2 cellular contexts compared by ENCODE assay signal in the genomic region with DNA sequence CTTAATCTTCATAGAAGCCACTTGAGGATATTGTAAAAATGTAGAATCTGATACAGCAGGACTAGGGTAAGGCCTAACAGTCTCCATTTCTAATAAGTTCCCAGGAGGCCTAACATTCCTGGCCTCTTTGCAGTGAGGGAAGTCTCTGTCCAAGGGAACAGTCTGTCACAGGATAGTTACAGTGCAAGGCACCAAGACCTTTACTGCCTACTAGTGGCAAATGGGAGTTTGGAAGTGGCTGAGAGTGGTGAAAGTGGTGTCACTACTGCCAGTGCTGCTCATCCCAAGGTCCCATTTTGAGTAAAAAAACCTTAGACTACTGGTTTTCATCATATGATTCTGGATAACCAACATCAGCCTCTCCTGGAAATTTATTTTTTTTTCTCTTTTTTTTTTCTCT.
TF ChIP-seq lines count a peak whose summit lies in the region.

No MANE protein-coding gene starts in this region.

TF ChIP-seq in SK-N-SH, 30 proteins besides CTCF, POLR2A, EP300 and RAD21 (continued from another document):
- TF ChIP-seq MXI1 (IDR thresholded peaks at IDR 0.05; ENCODE audit: low read depth, low read length), result no peak
- TF ChIP-seq NRF1 (IDR thresholded peaks at IDR 0.05; ENCODE audit: low read depth, low read length), result no peak
- no peak for TF ChIP-seq RCOR1 (IDR thresholded peaks at IDR 0.05; ENCODE audit: low read length)
- no peak for TF ChIP-seq TAF1 (IDR thresholded peaks at IDR 0.05; ENCODE audit: borderline replicate concordance, low read depth, low read length)
- TF ChIP-seq RXRA (IDR thresholded peaks at IDR 0.05; ENCODE audit: borderline replicate concordance, low read depth), result no peak
- no peak for TF ChIP-seq YY1 (IDR thresholded peaks at IDR 0.05; ENCODE audit: low read depth)
- no peak for TF ChIP-seq TEAD4 (IDR thresholded peaks at IDR 0.05; ENCODE audit: borderline replicate concordance, insufficient read depth)
- TF ChIP-seq CHD2 (IDR thresholded peaks at IDR 0.05; ENCODE audit: low read length, partially characterized antibody), result no peak

TF ChIP-seq in SK-N-SH treated with all-trans-retinoic acid at 6 μM for 48 hours, 23 proteins besides CTCF, POLR2A, EP300 and RAD21 (continued from another document):
- TF ChIP-seq, protein P1, sequence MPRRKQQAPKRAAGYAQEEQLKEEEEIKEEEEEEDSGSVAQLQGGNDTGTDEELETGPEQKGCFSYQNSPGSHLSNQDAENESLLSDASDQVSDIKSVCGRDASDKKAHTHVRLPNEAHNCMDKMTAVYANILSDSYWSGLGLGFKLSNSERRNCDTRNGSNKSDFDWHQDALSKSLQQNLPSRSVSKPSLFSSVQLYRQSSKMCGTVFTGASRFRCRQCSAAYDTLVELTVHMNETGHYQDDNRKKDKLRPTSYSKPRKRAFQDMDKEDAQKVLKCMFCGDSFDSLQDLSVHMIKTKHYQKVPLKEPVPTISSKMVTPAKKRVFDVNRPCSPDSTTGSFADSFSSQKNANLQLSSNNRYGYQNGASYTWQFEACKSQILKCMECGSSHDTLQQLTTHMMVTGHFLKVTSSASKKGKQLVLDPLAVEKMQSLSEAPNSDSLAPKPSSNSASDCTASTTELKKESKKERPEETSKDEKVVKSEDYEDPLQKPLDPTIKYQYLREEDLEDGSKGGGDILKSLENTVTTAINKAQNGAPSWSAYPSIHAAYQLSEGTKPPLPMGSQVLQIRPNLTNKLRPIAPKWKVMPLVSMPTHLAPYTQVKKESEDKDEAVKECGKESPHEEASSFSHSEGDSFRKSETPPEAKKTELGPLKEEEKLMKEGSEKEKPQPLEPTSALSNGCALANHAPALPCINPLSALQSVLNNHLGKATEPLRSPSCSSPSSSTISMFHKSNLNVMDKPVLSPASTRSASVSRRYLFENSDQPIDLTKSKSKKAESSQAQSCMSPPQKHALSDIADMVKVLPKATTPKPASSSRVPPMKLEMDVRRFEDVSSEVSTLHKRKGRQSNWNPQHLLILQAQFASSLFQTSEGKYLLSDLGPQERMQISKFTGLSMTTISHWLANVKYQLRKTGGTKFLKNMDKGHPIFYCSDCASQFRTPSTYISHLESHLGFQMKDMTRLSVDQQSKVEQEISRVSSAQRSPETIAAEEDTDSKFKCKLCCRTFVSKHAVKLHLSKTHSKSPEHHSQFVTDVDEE (CRISPR knock-in tag; IDR thresholded peaks at IDR 0.05), result no peak
- TF ChIP-seq ZNF8 (CRISPR knock-in tag; IDR thresholded peaks at IDR 0.05) (no peak), CSDC2 (CRISPR knock-in tag; IDR thresholded peaks at IDR 0.05) (no peak), ISL1 (CRISPR knock-in tag; IDR thresholded peaks at IDR 0.05) (no peak), ZFP3 (CRISPR knock-in tag; IDR thresholded peaks at IDR 0.05) (no peak)
- TF ChIP-seq, protein P2, sequence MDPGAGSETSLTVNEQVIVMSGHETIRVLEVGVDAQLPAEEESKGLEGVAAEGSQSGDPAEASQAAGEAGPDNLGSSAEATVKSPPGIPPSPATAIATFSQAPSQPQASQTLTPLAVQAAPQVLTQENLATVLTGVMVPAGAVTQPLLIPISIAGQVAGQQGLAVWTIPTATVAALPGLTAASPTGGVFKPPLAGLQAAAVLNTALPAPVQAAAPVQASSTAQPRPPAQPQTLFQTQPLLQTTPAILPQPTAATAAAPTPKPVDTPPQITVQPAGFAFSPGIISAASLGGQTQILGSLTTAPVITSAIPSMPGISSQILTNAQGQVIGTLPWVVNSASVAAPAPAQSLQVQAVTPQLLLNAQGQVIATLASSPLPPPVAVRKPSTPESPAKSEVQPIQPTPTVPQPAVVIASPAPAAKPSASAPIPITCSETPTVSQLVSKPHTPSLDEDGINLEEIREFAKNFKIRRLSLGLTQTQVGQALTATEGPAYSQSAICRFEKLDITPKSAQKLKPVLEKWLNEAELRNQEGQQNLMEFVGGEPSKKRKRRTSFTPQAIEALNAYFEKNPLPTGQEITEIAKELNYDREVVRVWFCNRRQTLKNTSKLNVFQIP (CRISPR knock-in tag; IDR thresholded peaks at IDR 0.05; ENCODE audit: borderline replicate concordance, low read depth), result no peak
- TF ChIP-seq, protein P3, sequence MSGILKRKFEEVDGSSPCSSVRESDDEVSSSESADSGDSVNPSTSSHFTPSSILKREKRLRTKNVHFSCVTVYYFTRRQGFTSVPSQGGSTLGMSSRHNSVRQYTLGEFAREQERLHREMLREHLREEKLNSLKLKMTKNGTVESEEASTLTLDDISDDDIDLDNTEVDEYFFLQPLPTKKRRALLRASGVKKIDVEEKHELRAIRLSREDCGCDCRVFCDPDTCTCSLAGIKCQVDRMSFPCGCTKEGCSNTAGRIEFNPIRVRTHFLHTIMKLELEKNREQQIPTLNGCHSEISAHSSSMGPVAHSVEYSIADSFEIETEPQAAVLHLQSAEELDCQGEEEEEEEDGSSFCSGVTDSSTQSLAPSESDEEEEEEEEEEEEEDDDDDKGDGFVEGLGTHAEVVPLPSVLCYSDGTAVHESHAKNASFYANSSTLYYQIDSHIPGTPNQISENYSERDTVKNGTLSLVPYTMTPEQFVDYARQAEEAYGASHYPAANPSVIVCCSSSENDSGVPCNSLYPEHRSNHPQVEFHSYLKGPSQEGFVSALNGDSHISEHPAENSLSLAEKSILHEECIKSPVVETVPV (CRISPR knock-in tag; IDR thresholded peaks at IDR 0.05), result no peak
